Comparison of ENCODE assay signal across 1 cellular context in the genomic region with DNA sequence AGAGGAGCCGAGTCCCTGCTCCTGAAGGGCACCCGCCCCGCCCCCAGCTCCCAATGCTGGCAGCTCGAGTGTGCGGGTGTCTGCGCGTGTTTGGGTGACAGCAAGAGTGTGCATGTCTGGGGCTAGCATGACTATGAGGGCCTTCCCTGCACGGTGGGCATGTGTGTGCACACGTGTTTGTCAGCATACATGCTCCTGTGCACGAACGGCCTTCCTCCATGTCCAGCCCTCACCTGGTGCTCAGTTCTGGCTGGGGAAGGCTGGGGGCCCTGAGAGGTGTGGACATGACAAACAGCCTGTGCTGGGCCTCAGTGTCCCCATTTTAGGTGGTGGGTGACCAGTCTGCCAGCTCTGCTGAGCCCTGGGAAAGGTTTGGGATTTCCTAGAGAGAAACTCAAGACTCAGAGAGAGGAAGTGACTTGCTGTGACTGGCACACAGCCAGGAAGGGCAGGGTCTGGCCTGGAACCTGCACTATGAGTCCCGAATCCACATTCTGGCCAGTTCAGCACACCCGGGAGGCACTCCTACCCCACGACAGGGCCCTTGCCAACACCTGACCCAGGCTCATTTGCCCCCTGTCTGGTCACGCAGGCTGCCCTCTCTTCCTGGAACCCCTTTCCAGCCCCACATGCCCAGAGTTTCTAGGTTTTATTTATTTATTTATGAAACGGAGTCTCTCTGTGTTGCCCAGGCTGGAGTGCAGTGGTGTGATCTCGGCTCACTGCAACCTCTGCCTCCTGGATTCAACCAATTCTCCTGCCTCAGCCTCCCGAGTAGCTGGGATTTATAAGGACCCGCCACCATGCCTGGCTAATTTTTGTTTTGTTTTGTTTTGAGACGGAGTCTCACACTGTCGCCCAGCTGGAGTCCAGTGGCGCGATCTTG.
TF ChIP-seq lines count a peak whose summit lies in the region.

No MANE protein-coding gene starts in this region.

TF ChIP-seq in IMR-90, 13 proteins besides CTCF, POLR2A, EP300 and RAD21 (continued from another document):
- no peak for TF ChIP-seq MAZ (IDR thresholded peaks at IDR 0.05; ENCODE audit: borderline replicate concordance, low read depth, low read length)
- no peak for TF ChIP-seq NFE2L2 (IDR thresholded peaks at IDR 0.05; ENCODE audit: low read depth, low read length)
- TF ChIP-seq, protein P1, sequence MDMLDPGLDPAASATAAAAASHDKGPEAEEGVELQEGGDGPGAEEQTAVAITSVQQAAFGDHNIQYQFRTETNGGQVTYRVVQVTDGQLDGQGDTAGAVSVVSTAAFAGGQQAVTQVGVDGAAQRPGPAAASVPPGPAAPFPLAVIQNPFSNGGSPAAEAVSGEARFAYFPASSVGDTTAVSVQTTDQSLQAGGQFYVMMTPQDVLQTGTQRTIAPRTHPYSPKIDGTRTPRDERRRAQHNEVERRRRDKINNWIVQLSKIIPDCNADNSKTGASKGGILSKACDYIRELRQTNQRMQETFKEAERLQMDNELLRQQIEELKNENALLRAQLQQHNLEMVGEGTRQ (IDR thresholded peaks at IDR 0.05; ENCODE audit: low read depth, low read length) = no peak
- no peak for TF ChIP-seq BHLHE40 (IDR thresholded peaks at IDR 0.05; ENCODE audit: low read depth, low read length)
TF ChIP-seq in IMR-90: peak in this region for 0.
